In the genomic region with DNA sequence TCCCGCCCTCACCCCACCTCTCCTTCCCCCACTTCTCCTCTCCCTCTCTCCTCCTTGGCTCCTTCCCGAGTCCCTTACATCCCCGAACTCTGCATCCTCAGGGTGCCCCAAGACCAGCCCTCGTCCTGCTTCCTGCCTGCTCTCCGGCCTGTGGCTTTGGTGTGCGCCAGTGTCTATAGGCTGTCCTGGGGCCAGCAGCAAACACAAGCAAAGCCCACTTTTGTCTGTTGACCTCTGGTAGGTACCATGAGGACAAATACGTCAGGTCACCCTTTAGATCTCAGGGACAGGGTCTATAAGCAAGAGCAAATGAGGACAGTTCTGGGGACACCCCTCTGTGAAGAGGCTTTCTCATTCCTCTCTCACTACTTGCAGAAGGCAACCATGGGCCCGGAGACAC, we compare ENCODE assay signal across 8 cellular contexts. TPM values are rescaled to one million over a fixed set of nuclear protein-coding genes. Genes with fewer than 3 reads are reported as not detected.
A peak's percentile ranks its signal among the peaks of the same experiment; 100 is the strongest.
DNase-seq lines count a peak whose midpoint lies in the region; ATAC-seq, FAIRE-seq and TF ChIP-seq lines count a peak whose summit lies in the region.

No MANE protein-coding gene starts in this region.

- ATAC-seq in thoracic aorta (ENCODE audit: insufficient number of reproducible peaks, low FRiP score, low read depth) (no peak), HG03095 (IDR thresholded peaks at IDR 0.05; ENCODE audit: unreplicated experiment) (no peak)

- in situ Hi-C loops in G401 (cut with HindIII; ENCODE audit: low sequenced_read_pairs), result no loop called here

- peak overlapping the region; percentile 62 for H3K4me2 ChIP-seq in keratinocyte (ENCODE audit: control insufficient read depth, extremely low read depth, insufficient read depth, low read depth, low read length)

- H3K4me3 Mint-ChIP-seq in T-helper 1 cell treated with Interleukin-12 subunit alpha and Interleukin-12 subunit beta and Interleukin-4 antibody, amounts not matched to agents 30 μg/mL and 1 μg/mL, for 36 hours, result peak overlapping the region; percentile 87
- H3K4me3 Mint-ChIP-seq in activated naive CD8-positive, alpha-beta T cell treated with anti-CD3 and anti-CD28 coated beads for 36 hours, result peak overlapping the region; percentile 79

- no peak for DNase-seq in T-helper 1 cell
- no peak for DNase-seq in activated naive CD8-positive, alpha-beta T cell treated with anti-CD3 and anti-CD28 coated beads for 36 hours
- no peak for DNase-seq in keratinocyte (ENCODE audit: low read depth, low spot score)
- DNase-seq in thoracic aorta (ENCODE audit: low spot score), result no peak
- DNase-seq in G401 (ENCODE audit: low spot score), result no peak
- DNase-seq in stimulated activated CD8-positive, alpha-beta memory T cell treated with anti-CD3 and anti-CD28 coated beads, Interleukin-4, amount 100 ng/mL, for 48 hours, result no peak

- H3K36me3 ChIP-seq in keratinocyte (ENCODE audit: control insufficient read depth in 2 of 2, extremely low read depth in 1 of 2, insufficient read depth in 2 of 2, low read length in 2 of 2) (no peaks in the 10 kb centered on the region), thoracic aorta (no peaks in the 10 kb centered on the region)

- H3K9me1 ChIP-seq in keratinocyte (ENCODE audit: control insufficient read depth, extremely low read depth, insufficient read depth, low read length), result no peaks in the 10 kb centered on the region

- H2AFZ ChIP-seq in keratinocyte (ENCODE audit: control insufficient read depth, low read length), result peak overlapping the region; percentile 79

- H3K27me3 ChIP-seq in keratinocyte (ENCODE audit: control insufficient read depth, extremely low read depth, insufficient read depth, low read length) (no peaks in the 10 kb centered on the region), thoracic aorta (replicated peaks; ENCODE audit: insufficient read depth) (no peaks in the 10 kb centered on the region)

- FAIRE-seq in keratinocyte (lab: Jason Lieb, UNC), result no peak

- no peaks in the 10 kb centered on the region for H3K9me3 Mint-ChIP-seq in T-helper 1 cell treated with Interleukin-12 subunit alpha and Interleukin-12 subunit beta and Interleukin-4 antibody, amounts not matched to agents 30 μg/mL and 1 μg/mL, for 36 hours
- no peaks in the 10 kb centered on the region for H3K9me3 Mint-ChIP-seq in activated naive CD8-positive, alpha-beta T cell treated with anti-CD3 and anti-CD28 coated beads for 36 hours

- peak overlapping the region in 2 of 3 experiments; percentile 9 to 49 for H3K4me3 ChIP-seq in keratinocyte (ENCODE audit: control insufficient read depth in 2 of 3, extremely low read depth in 1 of 3, insufficient read depth in 2 of 3, low read depth in 1 of 3, low read length in 3 of 3)
- H3K4me3 ChIP-seq in thoracic aorta, result peak overlapping the region; percentile 74

- peaks cover 11% of the 10 kb centered on the region for H3K4me1 Mint-ChIP-seq in T-helper 1 cell treated with Interleukin-12 subunit alpha and Interleukin-12 subunit beta and Interleukin-4 antibody, amounts not matched to agents 30 μg/mL and 1 μg/mL, for 36 hours (ENCODE audit: low read depth)
- peaks cover 16% of the 10 kb centered on the region for H3K4me1 Mint-ChIP-seq in activated naive CD8-positive, alpha-beta T cell treated with anti-CD3 and anti-CD28 coated beads for 36 hours

- no peaks in the 10 kb centered on the region for H4K20me1 ChIP-seq in keratinocyte (ENCODE audit: control insufficient read depth, extremely low read depth, insufficient read depth, low read length)

- H3K36me3 Mint-ChIP-seq in T-helper 1 cell treated with Interleukin-12 subunit alpha and Interleukin-12 subunit beta and Interleukin-4 antibody, amounts not matched to agents 30 μg/mL and 1 μg/mL, for 36 hours (ENCODE audit: low read depth), result no peaks in the 10 kb centered on the region
- no peaks in the 10 kb centered on the region for H3K36me3 Mint-ChIP-seq in activated naive CD8-positive, alpha-beta T cell treated with anti-CD3 and anti-CD28 coated beads for 36 hours

- H3K27ac Mint-ChIP-seq in T-helper 1 cell treated with Interleukin-12 subunit alpha and Interleukin-12 subunit beta and Interleukin-4 antibody, amounts not matched to agents 30 μg/mL and 1 μg/mL, for 36 hours, result peak overlapping the region; percentile 84
- peak overlapping the region; percentile 43 for H3K27ac Mint-ChIP-seq in activated naive CD8-positive, alpha-beta T cell treated with anti-CD3 and anti-CD28 coated beads for 36 hours

- no peaks in the 10 kb centered on the region for H3K79me2 ChIP-seq in keratinocyte (ENCODE audit: control insufficient read depth, insufficient read depth, low read length)

- no peak overlapping the region for H3K9ac ChIP-seq in keratinocyte (ENCODE audit: control insufficient read depth, extremely low read depth, insufficient read depth, low read length)

- peaks cover 15% of the 10 kb centered on the region for H3K4me1 ChIP-seq in keratinocyte (ENCODE audit: control insufficient read depth, extremely low read depth, insufficient read depth, low read length)
- H3K4me1 ChIP-seq in thoracic aorta (ENCODE audit: control insufficient read depth in 1 of 2, low read depth in 2 of 2), result peaks cover 4 to 16% of the 10 kb centered on the region in 2 donors

- TF ChIP-seq CTCF in keratinocyte (optimal IDR thresholded peaks at IDR 0.05 in 1 of 3, IDR thresholded peaks at IDR 0.05 in 1 of 3, conservative IDR thresholded peaks at IDR 0.05 in 1 of 3; ENCODE audit: extremely low read depth in 1 of 3, insufficient read depth in 2 of 3, low read length in 3 of 3) (no peak), thoracic aorta (IDR thresholded peaks at IDR 0.05) (no peak)

- H3K27me3 Mint-ChIP-seq in T-helper 1 cell treated with Interleukin-12 subunit alpha and Interleukin-12 subunit beta and Interleukin-4 antibody, amounts not matched to agents 30 μg/mL and 1 μg/mL, for 36 hours (ENCODE audit: low read depth), result peaks cover 43% of the 10 kb centered on the region
- H3K27me3 Mint-ChIP-seq in activated naive CD8-positive, alpha-beta T cell treated with anti-CD3 and anti-CD28 coated beads for 36 hours, result peaks cover 22% of the 10 kb centered on the region

- H3K9me3 ChIP-seq in keratinocyte (ENCODE audit: control insufficient read depth, low read depth, low read length), result no peaks in the 10 kb centered on the region
- no peaks in the 10 kb centered on the region for H3K9me3 ChIP-seq in thoracic aorta

- no peak overlapping the region for H3K27ac ChIP-seq in keratinocyte (ENCODE audit: control insufficient read depth, insufficient read depth, low read length)
- peak overlapping the region; percentile 64 to 76 for H3K27ac ChIP-seq in thoracic aorta

- dilution Hi-C loops in keratinocyte (cut with MboI; ENCODE audit: extremely low pct_ligation_motif_present, low sequenced_read_pairs), result no loop called here

RNA-seq across cellular contexts. Expression of a gene that starts 0.3 kb away (rescaled TPM):
- 1 to 10 TPM; 6.3 to 7.5 TPM for total RNA-seq in activated naive CD8-positive, alpha-beta T cell treated with anti-CD3 and anti-CD28 coated beads for 36 hours
- polyA plus RNA-seq in keratinocyte, result 11.1 to 18.0 TPM (median 12.5 TPM) in 3 replicates
- polyA plus RNA-seq in keratinocyte (2011; ENCODE audit: low read depth), result 13.4 TPM
- polyA plus RNA-seq in keratinocyte (2011; cell fraction: cytosol; rRNA removed), result 19.8 and 23.7 TPM in 2 replicates
- polyA plus RNA-seq in keratinocyte (2011; cell fraction: nucleus; rRNA removed), result 14.8 and 16.3 TPM in 2 replicates
- polyA plus RNA-seq in keratinocyte (2012; ENCODE audit: low replicate concordance), result 16.5 and 17.2 TPM in 2 replicates
- polyA minus RNA-seq in keratinocyte, result 7.2 to 11.6 TPM (median 9.0 TPM) in 3 replicates
- 13.8 TPM for polyA minus RNA-seq in keratinocyte (2011; cell fraction: cytosol; rRNA and poly(A)+ RNA removed)
- polyA minus RNA-seq in keratinocyte (2011; cell fraction: nucleus; rRNA and poly(A)+ RNA removed), result 3.0 and 7.2 TPM in 2 replicates
- 10 to 100 TPM; 46.8 to 70.9 TPM for total RNA-seq in thoracic aorta
- not detected in 2 replicates for total RNA-seq in G401 (2014; rRNA removed; shearing (Covaris generic))

RNA-seq across cellular contexts. Expression of a gene that starts 10.2 kb away (rescaled TPM):
- 10 to 100 TPM; 99.0 to 99.7 TPM for total RNA-seq in activated naive CD8-positive, alpha-beta T cell treated with anti-CD3 and anti-CD28 coated beads for 36 hours
- 169 to 284 TPM (median 208 TPM) in 3 replicates for polyA plus RNA-seq in keratinocyte
- 179 TPM for polyA plus RNA-seq in keratinocyte (2011; ENCODE audit: low read depth)
- polyA plus RNA-seq in keratinocyte (2011; cell fraction: cytosol; rRNA removed), result 112 TPM in 2 replicates
- polyA plus RNA-seq in keratinocyte (2011; cell fraction: nucleus; rRNA removed), result 514 and 591 TPM in 2 replicates
- polyA plus RNA-seq in keratinocyte (2012; ENCODE audit: low replicate concordance), result 152 and 178 TPM in 2 replicates
- 167 to 352 TPM (median 217 TPM) in 3 replicates for polyA minus RNA-seq in keratinocyte
- 115 TPM for polyA minus RNA-seq in keratinocyte (2011; cell fraction: cytosol; rRNA and poly(A)+ RNA removed)
- polyA minus RNA-seq in keratinocyte (2011; cell fraction: nucleus; rRNA and poly(A)+ RNA removed), result 374 and 414 TPM in 2 replicates
- total RNA-seq in thoracic aorta, result 100 to 1,000 TPM; 131 to 155 TPM
- 19.5 and 21.3 TPM in 2 replicates for total RNA-seq in G401 (2014; rRNA removed; shearing (Covaris generic))

Comparison
In these comparisons a context has a peak if more than half of its experiments do, and no peak if none do; other contexts are left out.
1. RNA of a gene that starts 0.3 kb away (total RNA-seq): 46.8 to 70.9 TPM in thoracic aorta; 6.3 to 7.5 TPM in activated naive CD8-positive, alpha-beta T cell treated with anti-CD3 and anti-CD28 coated beads for 36 hours and not detected in G401; every median in the first group is over 4 times any median in the second.